In genomic region chr2:219205165-219205538, GRCh38 we compare ENCODE assay signal across 22 cellular contexts. TPM values are rescaled to one million over a fixed set of nuclear protein-coding genes. Genes with fewer than 3 reads are reported as not detected.
DNase-seq lines count a peak whose midpoint lies in the region; FAIRE-seq and TF ChIP-seq lines count a peak whose summit lies in the region.
"Had no signal": no experiment of that assay in that cellular context is flagged by ENCODE, and none has a peak within 500 bp of the region (broad histone marks: within the 10 kb centered on the region; RNA-seq: fewer than 3 reads in every experiment).

No MANE protein-coding gene starts in this region.

- H3K4me3 ChIP-seq in CD8-positive, alpha-beta memory T cell (ENCODE audit: low read length), result no peak overlapping the region
- no peak overlapping the region for H3K4me3 ChIP-seq in astrocyte (ENCODE audit: insufficient read depth, low read depth, low read length)
- H3K4me3 ChIP-seq: mucosa of descending colon, suprapubic skin, uterus had no signal

- FAIRE-seq in astrocyte (lab: Jason Lieb, UNC), result no peak
- FAIRE-seq: A204.1, bronchial epithelial cell, endothelial cell of umbilical vein had no signal

- peak overlapping the region; percentile 64 for H3K27ac Mint-ChIP-seq in activated CD4-positive, alpha-beta T cell treated with anti-CD3 and anti-CD28 coated beads, Interleukin-2, amount 10 ng/mL, durations not matched to agents 7 days and 5 days
- H3K27ac Mint-ChIP-seq in CD8-positive, alpha-beta memory T cell, result peak overlapping the region; percentile 34 to 99 (median 93)
- H3K27ac Mint-ChIP-seq in astrocyte (ENCODE audit: unreplicated experiment), result no peak overlapping the region
- no peak overlapping the region for H3K27ac Mint-ChIP-seq in nephron progenitor cell

- H3K9me3 ChIP-seq in CD8-positive, alpha-beta memory T cell (ENCODE audit: low read length), result no peaks in the 10 kb centered on the region
- no peaks in the 10 kb centered on the region for H3K9me3 ChIP-seq in astrocyte (ENCODE audit: insufficient read depth, low read depth, low read length)
- H3K9me3 ChIP-seq: BE2C, mucosa of descending colon, suprapubic skin, uterus had no signal

- CTCF ChIA-PET in activated CD4-positive, alpha-beta T cell treated with anti-CD3 and anti-CD28 coated beads, Interleukin-2, amount 10 ng/mL, durations not matched to agents 7 days and 5 days (lab: Charles Lee), result interaction anchor here (0.6 to 1.8 kb wide), 5 partner anchors 9 to 307 kb away, joined by 3 to 5 read pairs (median 4); partner anchors contain the start of gene CNPPD1
- CTCF ChIA-PET in CD8-positive, alpha-beta memory T cell (lab: Charles Lee), result interaction anchor here (0.7 to 4.0 kb wide), 6 partner anchors 9 to 90 kb away, joined by 3 to 14 read pairs (median 6); partner anchors contain the start of genes CNPPD1 and NHEJ1

- no peaks in the 10 kb centered on the region for H3K27me3 ChIP-seq in CD8-positive, alpha-beta memory T cell (ENCODE audit: insufficient read depth, low read length, poor library complexity, severe bottlenecking)
- H3K27me3 ChIP-seq in astrocyte (ENCODE audit: insufficient read depth, low read length), result no peaks in the 10 kb centered on the region
- H3K27me3 ChIP-seq: BE2C, heart right ventricle, suprapubic skin, uterus had no signal

- POLR2A ChIA-PET in activated CD4-positive, alpha-beta T cell treated with anti-CD3 and anti-CD28 coated beads, Interleukin-2, amount 10 ng/mL, durations not matched to agents 7 days and 5 days (lab: Charles Lee), result no interaction called here
- POLR2A ChIA-PET in CD8-positive, alpha-beta memory T cell (lab: Charles Lee), result interaction anchor here (2.1 to 3.9 kb wide), 3 partner anchors 25 to 49 kb away, joined by 16 to 88 read pairs (median 16); partner anchors contain the start of genes CNPPD1 and TUBA4A

- no peak overlapping the region for H3K27ac ChIP-seq in CD8-positive, alpha-beta memory T cell (ENCODE audit: low read depth, low read length)
- no peak overlapping the region for H3K27ac ChIP-seq in astrocyte (ENCODE audit: low read depth, low read length)
- H3K27ac ChIP-seq: suprapubic skin had no signal

- H4K20me1 ChIP-seq in astrocyte (ENCODE audit: insufficient read depth, low read length), result peaks cover 15% of the 10 kb centered on the region

- no peak overlapping the region for H2AFZ ChIP-seq in astrocyte (ENCODE audit: low read depth, low read length)

- H3K4me2 ChIP-seq in astrocyte (ENCODE audit: low read length), result no peak overlapping the region

- H3K9ac ChIP-seq in astrocyte (ENCODE audit: low read length), result no peak overlapping the region

- H3K4me1 ChIP-seq in CD8-positive, alpha-beta memory T cell (ENCODE audit: insufficient read depth, low read length), result peaks cover 20% of the 10 kb centered on the region
- peaks cover 16% of the 10 kb centered on the region for H3K4me1 ChIP-seq in astrocyte (ENCODE audit: insufficient read depth, low read length)

- no peak for DNase-seq in activated CD4-positive, alpha-beta T cell treated with anti-CD3 and anti-CD28 coated beads, Interleukin-2, amount 10 ng/mL, durations not matched to agents 7 days and 5 days
- DNase-seq in activated CD4-positive, alpha-beta T cell treated with anti-CD3 and anti-CD28 coated beads, Interleukin-2, amount 50 U/mL, for 48 hours, result no peak
- no peak for DNase-seq in CD8-positive, alpha-beta memory T cell
- DNase-seq in astrocyte (ENCODE audit: low read depth), result no peak
- DNase-seq in nephron progenitor cell, result no peak
- DNase-seq in islet precursor cell, result no peak
- DNase-seq in iPS-NIHi11 (ENCODE audit: low spot score), result no peak
- no peak for DNase-seq in NCI-H1436 treated with DMSO at 0.1 percent for 48 hours (lab: John Stamatoyannopoulos, UW)
- DNase-seq: BE2C; DMS 273 treated with DMSO at 0.1 percent for 48 hours; HCEC 1CT; heart right ventricle; mucosa of descending colon; NCI-H1417; NCI-H524 treated with DMSO at 0.1 percent for 48 hours; stimulated activated CD8-positive, alpha-beta memory T cell treated with anti-CD3 and anti-CD28 coated beads, Interleukin-4, amount 100 ng/mL, for 48 hours; uterus had no signal

- peaks cover 3% of the 10 kb centered on the region for H3K9me3 Mint-ChIP-seq in activated CD4-positive, alpha-beta T cell treated with anti-CD3 and anti-CD28 coated beads, Interleukin-2, amount 10 ng/mL, durations not matched to agents 7 days and 5 days
- peaks cover 0 to 5% (median 0%) of the 10 kb centered on the region in 5 donors for H3K9me3 Mint-ChIP-seq in CD8-positive, alpha-beta memory T cell
- H3K9me3 Mint-ChIP-seq in astrocyte (ENCODE audit: unreplicated experiment) (no peaks in the 10 kb centered on the region), nephron progenitor cell (peaks cover 28% of the 10 kb centered on the region)

- TF ChIP-seq CTCF in astrocyte (IDR thresholded peaks at IDR 0.05; ENCODE audit: insufficient read depth, low read depth, low read length), result no peak
- TF ChIP-seq CTCF in nephron progenitor cell (IDR thresholded peaks at IDR 0.05), result no peak

- H3K36me3 ChIP-seq in CD8-positive, alpha-beta memory T cell (ENCODE audit: insufficient read depth, low read length), result peaks cover 20% of the 10 kb centered on the region
- no peaks in the 10 kb centered on the region for H3K36me3 ChIP-seq in astrocyte (ENCODE audit: insufficient read depth, low read length)
- H3K36me3 ChIP-seq: uterus had no signal

- H3K79me2 ChIP-seq in astrocyte (ENCODE audit: insufficient read depth, low read length), result peaks cover 6% of the 10 kb centered on the region

- H3K36me3 Mint-ChIP-seq in activated CD4-positive, alpha-beta T cell treated with anti-CD3 and anti-CD28 coated beads, Interleukin-2, amount 10 ng/mL, durations not matched to agents 7 days and 5 days (ENCODE audit: low read depth), result peaks cover 16% of the 10 kb centered on the region
- peaks cover 0 to 27% (median 0%) of the 10 kb centered on the region in 3 donors for H3K36me3 Mint-ChIP-seq in CD8-positive, alpha-beta memory T cell
- H3K36me3 Mint-ChIP-seq in astrocyte (ENCODE audit: low read depth, unreplicated experiment) (peaks cover 3% of the 10 kb centered on the region), nephron progenitor cell (ENCODE audit: low read depth) (peaks cover 19% of the 10 kb centered on the region)

- no peaks in the 10 kb centered on the region for H3K27me3 Mint-ChIP-seq in activated CD4-positive, alpha-beta T cell treated with anti-CD3 and anti-CD28 coated beads, Interleukin-2, amount 10 ng/mL, durations not matched to agents 7 days and 5 days
- H3K27me3 Mint-ChIP-seq in CD8-positive, alpha-beta memory T cell, result no peaks in the 10 kb centered on the region
- H3K27me3 Mint-ChIP-seq in astrocyte (ENCODE audit: low read depth, unreplicated experiment) (peaks cover 10% of the 10 kb centered on the region), nephron progenitor cell (ENCODE audit: low read depth, poor library complexity) (no peaks in the 10 kb centered on the region)

- H3K4me1 Mint-ChIP-seq in activated CD4-positive, alpha-beta T cell treated with anti-CD3 and anti-CD28 coated beads, Interleukin-2, amount 10 ng/mL, durations not matched to agents 7 days and 5 days, result peaks cover 45% of the 10 kb centered on the region
- peaks cover 31 to 49% (median 46%) of the 10 kb centered on the region in 3 donors for H3K4me1 Mint-ChIP-seq in CD8-positive, alpha-beta memory T cell
- H3K4me1 Mint-ChIP-seq in astrocyte (ENCODE audit: low read depth, unreplicated experiment) (peaks cover 11% of the 10 kb centered on the region), nephron progenitor cell (peaks cover 32% of the 10 kb centered on the region)

- H3K4me3 Mint-ChIP-seq in activated CD4-positive, alpha-beta T cell treated with anti-CD3 and anti-CD28 coated beads, Interleukin-2, amount 10 ng/mL, durations not matched to agents 7 days and 5 days, result peak overlapping the region; percentile 80
- peak overlapping the region in 4 of 7 donors; percentile 31 to 53 (median 39) for H3K4me3 Mint-ChIP-seq in CD8-positive, alpha-beta memory T cell
- H3K4me3 Mint-ChIP-seq in astrocyte (ENCODE audit: unreplicated experiment) (peak overlapping the region; percentile 69), nephron progenitor cell (peak overlapping the region; percentile 40)
- H3K4me3 Mint-ChIP-seq: dendritic cell treated with granulocyte-macrophage colony-stimulating factor and Interleukin-4, amounts not matched to agents 40 ng/mL and 50 ng/mL, for 4 days had no signal

RNA-seq across cellular contexts. Expression of gene ZFAND2B, which starts 1.4 kb away (rescaled TPM):
- 10 to 100 TPM; 49.1 to 60.2 TPM for total RNA-seq in activated CD4-positive, alpha-beta T cell treated with anti-CD3 and anti-CD28 coated beads, Interleukin-2, amount 10 ng/mL, durations not matched to agents 7 days and 5 days
- 10 to 100 TPM; 32.4 to 36.8 TPM for total RNA-seq in CD8-positive, alpha-beta memory T cell
- 86.0 TPM for polyA plus RNA-seq in CD8-positive, alpha-beta memory T cell
- 20.7 and 24.0 TPM in 2 replicates for total RNA-seq in astrocyte

RNA-seq across cellular contexts. Expression of gene ABCB6, which starts 13.6 kb away (rescaled TPM):
- total RNA-seq in activated CD4-positive, alpha-beta T cell treated with anti-CD3 and anti-CD28 coated beads, Interleukin-2, amount 10 ng/mL, durations not matched to agents 7 days and 5 days, result 10 to 100 TPM; 10.0 to 10.3 TPM
- total RNA-seq in CD8-positive, alpha-beta memory T cell, result 10 to 100 TPM; 22.1 to 22.8 TPM
- polyA plus RNA-seq in CD8-positive, alpha-beta memory T cell, result 2.1 TPM
- total RNA-seq in astrocyte, result 12.5 and 13.2 TPM in 2 replicates

RNA-seq across cellular contexts. Expression of gene ATG9A, which starts 24.3 kb away (rescaled TPM):
- 10 to 100 TPM; 48.5 to 52.9 TPM for total RNA-seq in activated CD4-positive, alpha-beta T cell treated with anti-CD3 and anti-CD28 coated beads, Interleukin-2, amount 10 ng/mL, durations not matched to agents 7 days and 5 days
- 10 to 100 TPM; 46.1 to 52.9 TPM for total RNA-seq in CD8-positive, alpha-beta memory T cell
- polyA plus RNA-seq in CD8-positive, alpha-beta memory T cell, result 32.0 TPM
- total RNA-seq in astrocyte, result 48.8 and 57.0 TPM in 2 replicates

RNA-seq across cellular contexts. Expression of gene ANKZF1, which starts 24.5 kb away (rescaled TPM):
- total RNA-seq in activated CD4-positive, alpha-beta T cell treated with anti-CD3 and anti-CD28 coated beads, Interleukin-2, amount 10 ng/mL, durations not matched to agents 7 days and 5 days, result 100 to 1,000 TPM in 1 of 2 experiments, 10 to 100 TPM in 1; 92.0 to 100 TPM
- total RNA-seq in CD8-positive, alpha-beta memory T cell, result 10 to 100 TPM; 72.4 to 76.0 TPM
- 32.5 TPM for polyA plus RNA-seq in CD8-positive, alpha-beta memory T cell
- total RNA-seq in astrocyte, result 41.6 and 43.8 TPM in 2 replicates

RNA-seq across cellular contexts. Expression of gene RETREG2, which starts 27.1 kb away (rescaled TPM):
- 100 to 1,000 TPM in 1 of 2 experiments, 10 to 100 TPM in 1; 95.1 to 102 TPM for total RNA-seq in activated CD4-positive, alpha-beta T cell treated with anti-CD3 and anti-CD28 coated beads, Interleukin-2, amount 10 ng/mL, durations not matched to agents 7 days and 5 days
- total RNA-seq in CD8-positive, alpha-beta memory T cell, result 10 to 100 TPM; 67.6 to 76.1 TPM
- polyA plus RNA-seq in CD8-positive, alpha-beta memory T cell, result 65.9 TPM
- total RNA-seq in astrocyte, result 54.8 and 55.2 TPM in 2 replicates

Comparison
In these comparisons a context has a peak if more than half of its experiments do, and no peak if none do; other contexts are left out.
1. H3K27ac Mint-ChIP-seq: peak in activated CD4-positive, alpha-beta T cell treated with anti-CD3 and anti-CD28 coated beads, Interleukin-2, amount 10 ng/mL, durations not matched to agents 7 days and 5 days (single experiment) and CD8-positive, alpha-beta memory T cell (8 of 8); none in astrocyte (single experiment) and nephron progenitor cell (single experiment).
2. Peak in every context shown above with its lines, with median percentiles within 50 percentile points of each other: H3K4me3 Mint-ChIP-seq.